1 cellular context compared by ENCODE assay signal in the genomic region with DNA sequence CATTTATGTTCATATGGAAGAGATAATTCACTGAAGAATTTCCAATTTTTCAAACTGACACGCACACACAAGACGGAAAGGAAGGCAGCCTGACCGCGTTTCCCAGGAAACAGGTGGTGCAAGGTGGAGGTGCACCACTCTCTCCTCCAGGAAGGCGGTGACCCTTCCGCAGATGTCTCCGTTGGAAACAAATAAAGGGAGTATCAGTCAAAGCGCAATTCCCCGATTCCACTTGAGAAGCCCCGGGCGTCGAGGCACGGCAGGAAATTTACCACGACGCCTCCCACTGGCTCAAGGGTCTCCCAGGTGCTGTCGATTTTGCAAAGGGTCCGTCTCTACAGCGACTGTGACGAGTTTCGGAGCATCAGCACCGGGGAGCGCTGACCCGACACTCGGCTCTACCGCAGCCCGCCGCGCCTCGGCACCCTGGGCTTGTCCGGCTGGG.
TF ChIP-seq lines count a peak whose summit lies in the region.

No MANE protein-coding gene starts in this region.

TF ChIP-seq in K562, 482 proteins besides CTCF, POLR2A, EP300 and RAD21 (continued from another document):
- TF ChIP-seq, protein P1, sequence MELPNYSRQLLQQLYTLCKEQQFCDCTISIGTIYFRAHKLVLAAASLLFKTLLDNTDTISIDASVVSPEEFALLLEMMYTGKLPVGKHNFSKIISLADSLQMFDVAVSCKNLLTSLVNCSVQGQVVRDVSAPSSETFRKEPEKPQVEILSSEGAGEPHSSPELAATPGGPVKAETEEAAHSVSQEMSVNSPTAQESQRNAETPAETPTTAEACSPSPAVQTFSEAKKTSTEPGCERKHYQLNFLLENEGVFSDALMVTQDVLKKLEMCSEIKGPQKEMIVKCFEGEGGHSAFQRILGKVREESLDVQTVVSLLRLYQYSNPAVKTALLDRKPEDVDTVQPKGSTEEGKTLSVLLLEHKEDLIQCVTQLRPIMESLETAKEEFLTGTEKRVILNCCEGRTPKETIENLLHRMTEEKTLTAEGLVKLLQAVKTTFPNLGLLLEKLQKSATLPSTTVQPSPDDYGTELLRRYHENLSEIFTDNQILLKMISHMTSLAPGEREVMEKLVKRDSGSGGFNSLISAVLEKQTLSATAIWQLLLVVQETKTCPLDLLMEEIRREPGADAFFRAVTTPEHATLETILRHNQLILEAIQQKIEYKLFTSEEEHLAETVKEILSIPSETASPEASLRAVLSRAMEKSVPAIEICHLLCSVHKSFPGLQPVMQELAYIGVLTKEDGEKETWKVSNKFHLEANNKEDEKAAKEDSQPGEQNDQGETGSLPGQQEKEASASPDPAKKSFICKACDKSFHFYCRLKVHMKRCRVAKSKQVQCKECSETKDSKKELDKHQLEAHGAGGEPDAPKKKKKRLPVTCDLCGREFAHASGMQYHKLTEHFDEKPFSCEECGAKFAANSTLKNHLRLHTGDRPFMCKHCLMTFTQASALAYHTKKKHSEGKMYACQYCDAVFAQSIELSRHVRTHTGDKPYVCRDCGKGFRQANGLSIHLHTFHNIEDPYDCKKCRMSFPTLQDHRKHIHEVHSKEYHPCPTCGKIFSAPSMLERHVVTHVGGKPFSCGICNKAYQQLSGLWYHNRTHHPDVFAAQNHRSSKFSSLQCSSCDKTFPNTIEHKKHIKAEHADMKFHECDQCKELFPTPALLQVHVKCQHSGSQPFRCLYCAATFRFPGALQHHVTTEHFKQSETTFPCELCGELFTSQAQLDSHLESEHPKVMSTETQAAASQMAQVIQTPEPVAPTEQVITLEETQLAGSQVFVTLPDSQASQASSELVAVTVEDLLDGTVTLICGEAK (IDR thresholded peaks at IDR 0.05), result peak; percentile 48; the same call in 1 of the 2 replicates
- TF ChIP-seq, protein P1 (CRISPR knock-in tag; IDR thresholded peaks at IDR 0.05), result no peak
- TF ChIP-seq, protein P2, sequence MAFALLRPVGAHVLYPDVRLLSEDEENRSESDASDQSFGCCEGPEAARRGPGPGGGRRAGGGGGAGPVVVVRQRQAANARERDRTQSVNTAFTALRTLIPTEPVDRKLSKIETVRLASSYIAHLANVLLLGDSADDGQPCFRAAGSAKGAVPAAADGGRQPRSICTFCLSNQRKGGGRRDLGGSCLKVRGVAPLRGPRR (CRISPR knock-in tag; IDR thresholded peaks at IDR 0.05), result no peak
- TF ChIP-seq TFAP4 (CRISPR knock-in tag; IDR thresholded peaks at IDR 0.05; ENCODE audit: borderline replicate concordance) (no peak), TOE1 (IDR thresholded peaks at IDR 0.05; ENCODE audit: borderline replicate concordance) (no peak), TOE1 (CRISPR knock-in tag; IDR thresholded peaks at IDR 0.05; ENCODE audit: borderline replicate concordance, low read depth) (no peak), MTA2 (IDR thresholded peaks at IDR 0.05; ENCODE audit: low read depth) (no peak), IFI16 (CRISPR knock-in tag; IDR thresholded peaks at IDR 0.05) (no peak), BACH1 (tag; IDR thresholded peaks at IDR 0.05) (no peak), YBX1 (IDR thresholded peaks at IDR 0.05) (no peak), SOX6 (IDR thresholded peaks at IDR 0.05) (no peak), TAL1 (IDR thresholded peaks at IDR 0.05) (no peak), XRCC3 (IDR thresholded peaks at IDR 0.05) (no peak)
- TF ChIP-seq, protein P3, sequence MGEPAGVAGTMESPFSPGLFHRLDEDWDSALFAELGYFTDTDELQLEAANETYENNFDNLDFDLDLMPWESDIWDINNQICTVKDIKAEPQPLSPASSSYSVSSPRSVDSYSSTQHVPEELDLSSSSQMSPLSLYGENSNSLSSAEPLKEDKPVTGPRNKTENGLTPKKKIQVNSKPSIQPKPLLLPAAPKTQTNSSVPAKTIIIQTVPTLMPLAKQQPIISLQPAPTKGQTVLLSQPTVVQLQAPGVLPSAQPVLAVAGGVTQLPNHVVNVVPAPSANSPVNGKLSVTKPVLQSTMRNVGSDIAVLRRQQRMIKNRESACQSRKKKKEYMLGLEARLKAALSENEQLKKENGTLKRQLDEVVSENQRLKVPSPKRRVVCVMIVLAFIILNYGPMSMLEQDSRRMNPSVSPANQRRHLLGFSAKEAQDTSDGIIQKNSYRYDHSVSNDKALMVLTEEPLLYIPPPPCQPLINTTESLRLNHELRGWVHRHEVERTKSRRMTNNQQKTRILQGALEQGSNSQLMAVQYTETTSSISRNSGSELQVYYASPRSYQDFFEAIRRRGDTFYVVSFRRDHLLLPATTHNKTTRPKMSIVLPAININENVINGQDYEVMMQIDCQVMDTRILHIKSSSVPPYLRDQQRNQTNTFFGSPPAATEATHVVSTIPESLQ (CRISPR knock-in tag; IDR thresholded peaks at IDR 0.05), result 0 out of 2 replicates have a peak, but pooled peaks have one; percentile 21
